35 cellular contexts compared by ENCODE assay signal in the genomic region with DNA sequence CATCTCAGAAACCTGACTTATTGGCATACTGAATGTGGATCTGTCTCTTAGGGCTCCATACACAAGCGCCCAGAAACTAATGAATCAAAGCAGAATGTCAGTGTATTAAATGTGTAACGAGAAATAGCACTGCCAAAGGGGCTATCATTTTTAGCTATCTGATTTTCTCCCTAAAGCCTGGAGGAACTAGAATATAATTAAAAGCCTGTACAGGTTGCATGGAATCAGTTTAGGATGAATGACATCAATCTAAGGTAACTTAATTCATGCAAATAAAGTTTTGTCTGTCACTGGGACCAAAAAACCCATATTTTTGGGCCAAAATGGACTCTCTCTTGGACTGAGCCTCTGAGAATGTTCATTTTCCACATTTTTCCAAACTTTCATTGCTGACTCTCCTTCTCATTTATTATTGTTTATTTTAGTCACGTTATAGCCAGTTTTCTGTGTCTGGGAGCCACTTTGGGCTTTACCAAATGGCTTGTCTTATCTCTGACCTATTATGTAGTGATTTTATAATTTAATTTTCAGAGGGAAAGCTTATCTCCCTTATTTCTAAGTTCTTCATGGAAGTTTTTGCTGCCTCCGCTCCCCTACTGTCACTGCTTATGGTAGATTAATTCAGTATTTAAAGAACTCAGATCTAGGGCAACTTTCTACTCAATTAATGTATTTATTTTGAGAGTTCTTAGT. TPM values are rescaled to one million over a fixed set of nuclear protein-coding genes. Genes with fewer than 3 reads are reported as not detected.
"Had no signal": no experiment of that assay in that cellular context is flagged by ENCODE, and none has a peak within 500 bp of the region (broad histone marks: within the 10 kb centered on the region; RNA-seq: fewer than 3 reads in every experiment).

No MANE protein-coding gene starts in this region.

- H3K9me3 Mint-ChIP-seq: activated naive CD8-positive, alpha-beta T cell treated with anti-CD3 and anti-CD28 coated beads, Interleukin-2, amount 50 U/mL, for 24 hours; mesothelial cell of epicardium; naive B cell; neural crest cell; stimulated activated naive B cell treated with anti-CD40 and anti-IgM and Interleukin-4, amounts not matched to agents 10 μg/mL and 1 μg/mL and 100 μg/mL, for 72 hours; T-helper 1 cell treated with Interleukin-12 subunit alpha and Interleukin-12 subunit beta and Interleukin-4 antibody, amounts not matched to agents 30 μg/mL and 1 μg/mL, for 36 hours had no signal

- H3K9ac ChIP-seq: parathyroid adenoma had no signal

- H3K4me3 ChIP-seq: esophagus squamous epithelium, right atrium auricular region, stomach, thyroid gland, upper lobe of left lung, vagina had no signal

- H3K36me3 ChIP-seq: esophagus squamous epithelium, right atrium auricular region, stomach, thyroid gland, upper lobe of left lung, vagina had no signal

- H3K9me3 ChIP-seq: esophagus squamous epithelium, right atrium auricular region, stomach, thyroid gland, upper lobe of left lung, vagina had no signal

- H3K36me3 Mint-ChIP-seq: activated CD4-positive, alpha-beta memory T cell treated with anti-CD3 and anti-CD28 coated beads for 36 hours; mesothelial cell of epicardium; naive B cell; stimulated activated naive B cell treated with anti-CD40 and anti-IgM and Interleukin-4, amounts not matched to agents 10 μg/mL and 1 μg/mL and 100 μg/mL, for 72 hours had no signal

- DNase-seq: activated CD4-positive, alpha-beta memory T cell treated with anti-CD3 and anti-CD28 coated beads for 36 hours; activated CD4-positive, alpha-beta T cell treated with anti-CD3 and anti-CD28 coated beads for 48 hours; activated CD8-positive, alpha-beta memory T cell treated with anti-CD3 and anti-CD28 coated beads, Interleukin-2, amount 50 U/mL, for 4 hours; activated gamma-delta T cell; activated naive CD4-positive, alpha-beta T cell treated with anti-CD3 and anti-CD28 coated beads, Interleukin-2, amount 50 U/mL, for 16 hours; activated naive CD8-positive, alpha-beta T cell treated with anti-CD3 and anti-CD28 coated beads, Interleukin-2, amount 50 U/mL, for 24 hours; activated T-cell treated with anti-CD3 and anti-CD28 coated beads, Interleukin-2, amount 50 U/mL, for 1 hour; amygdala; dermis blood vessel endothelial cell; effector CD4-positive, alpha-beta T cell; esophagus squamous epithelium; foreskin melanocyte; left cardiac atrium; left ventricle myocardium superior; naive B cell; nucleus accumbens; stimulated activated CD4-positive, alpha-beta T cell treated with anti-CD3 and anti-CD28 coated beads, Interleukin-15, amount 100 ng/mL, for 24 hours; stimulated activated CD4-positive, alpha-beta T cell treated with anti-CD3 and anti-CD28 coated beads, Interleukin-2, amount 100 ng/mL, for 24 hours; stimulated activated naive B cell treated with anti-CD40 and anti-IgM and Interleukin-4, amounts not matched to agents 10 μg/mL and 1 μg/mL and 100 μg/mL, for 72 hours; stomach; T-helper 9 cell; thyroid gland; upper lobe of left lung had no signal

- H3K27me3 Mint-ChIP-seq: activated CD4-positive, alpha-beta memory T cell treated with anti-CD3 and anti-CD28 coated beads for 36 hours; activated naive CD8-positive, alpha-beta T cell treated with anti-CD3 and anti-CD28 coated beads, Interleukin-2, amount 50 U/mL, for 24 hours; central memory CD8-positive, alpha-beta T cell; naive B cell had no signal

- H3K27me3 ChIP-seq: esophagus squamous epithelium, right atrium auricular region, stomach, thyroid gland, upper lobe of left lung, vagina had no signal

- H3K79me2 ChIP-seq: parathyroid adenoma had no signal

- H3K4me1 ChIP-seq: esophagus squamous epithelium, parathyroid adenoma, right atrium auricular region, stomach, thyroid gland, upper lobe of left lung, vagina had no signal

- H3K4me3 Mint-ChIP-seq: activated CD4-positive, alpha-beta memory T cell treated with anti-CD3 and anti-CD28 coated beads for 36 hours; activated naive CD8-positive, alpha-beta T cell treated with anti-CD3 and anti-CD28 coated beads, Interleukin-2, amount 50 U/mL, for 24 hours; central memory CD8-positive, alpha-beta T cell; mesothelial cell of epicardium; naive B cell; neural crest cell; stimulated activated naive B cell treated with anti-CD40 and anti-IgM and Interleukin-4, amounts not matched to agents 10 μg/mL and 1 μg/mL and 100 μg/mL, for 72 hours; T-helper 1 cell treated with Interleukin-12 subunit alpha and Interleukin-12 subunit beta and Interleukin-4 antibody, amounts not matched to agents 30 μg/mL and 1 μg/mL, for 36 hours had no signal

- H3K4me1 Mint-ChIP-seq: activated naive CD8-positive, alpha-beta T cell treated with anti-CD3 and anti-CD28 coated beads, Interleukin-2, amount 50 U/mL, for 24 hours; central memory CD8-positive, alpha-beta T cell; naive B cell; stimulated activated naive B cell treated with anti-CD40 and anti-IgM and Interleukin-4, amounts not matched to agents 10 μg/mL and 1 μg/mL and 100 μg/mL, for 72 hours had no signal

- H3K27ac Mint-ChIP-seq: activated CD4-positive, alpha-beta memory T cell treated with anti-CD3 and anti-CD28 coated beads for 36 hours; activated naive CD8-positive, alpha-beta T cell treated with anti-CD3 and anti-CD28 coated beads, Interleukin-2, amount 50 U/mL, for 24 hours; mesothelial cell of epicardium; naive B cell; stimulated activated naive B cell treated with anti-CD40 and anti-IgM and Interleukin-4, amounts not matched to agents 10 μg/mL and 1 μg/mL and 100 μg/mL, for 72 hours; T-helper 1 cell treated with Interleukin-12 subunit alpha and Interleukin-12 subunit beta and Interleukin-4 antibody, amounts not matched to agents 30 μg/mL and 1 μg/mL, for 36 hours had no signal

- H2AFZ ChIP-seq: parathyroid adenoma had no signal

- H3K27ac ChIP-seq: epithelial cell of prostate, esophagus squamous epithelium, parathyroid adenoma, right atrium auricular region, stomach, thyroid gland, upper lobe of left lung, vagina, VCaP had no signal

- ATAC-seq: activated CD4-positive, CD25-positive, alpha-beta regulatory T cell treated with anti-CD3 and anti-CD28 coated beads, Interleukin-2, amount 50 U/mL, for 24 hours; activated naive CD8-positive, alpha-beta T cell treated with anti-CD3 and anti-CD28 coated beads, Interleukin-2, amount 50 U/mL, for 24 hours; left cardiac atrium; left ventricle myocardium superior; stimulated activated naive B cell treated with anti-CD40 and anti-IgM and Interleukin-4, amounts not matched to agents 10 μg/mL and 1 μg/mL and 100 μg/mL, for 72 hours had no signal

RNA-seq across cellular contexts. Expression of a gene that starts 47.0 kb away (rescaled TPM):
- total RNA-seq: activated CD4-positive, alpha-beta memory T cell treated with anti-CD3 and anti-CD28 coated beads for 36 hours; activated CD8-positive, alpha-beta memory T cell treated with anti-CD3 and anti-CD28 coated beads for 36 hours; dermis blood vessel endothelial cell; lung microvascular endothelial cell; neural crest cell had no signal
